ENCODE assay signal across 1 cellular context in the genomic region with DNA sequence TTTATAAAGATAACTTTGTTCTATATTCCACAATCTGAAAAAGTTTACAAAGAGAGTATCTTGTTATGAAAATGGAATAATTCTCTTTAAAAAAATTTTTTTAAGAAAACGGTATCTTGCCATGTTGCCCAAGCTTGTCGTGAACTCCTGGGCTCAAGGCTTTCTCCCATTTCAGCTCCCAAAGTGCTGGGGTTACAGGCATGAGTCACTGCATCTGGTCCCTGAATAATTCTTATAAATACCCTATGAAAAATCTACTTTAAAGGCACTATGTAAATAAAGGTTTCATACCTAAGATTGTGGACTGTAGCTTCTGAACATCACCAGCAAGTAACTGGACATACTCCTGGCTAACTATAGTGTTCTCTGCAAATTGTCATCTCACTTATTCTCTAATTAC.
TF ChIP-seq lines count a peak whose summit lies in the region.

No MANE protein-coding gene starts in this region.

TF ChIP-seq in IMR-90, 13 proteins besides CTCF, POLR2A, EP300 and RAD21:
- no peak for TF ChIP-seq CEBPB (IDR thresholded peaks at IDR 0.05; ENCODE audit: low read depth, low read length)
